In the genomic region with DNA sequence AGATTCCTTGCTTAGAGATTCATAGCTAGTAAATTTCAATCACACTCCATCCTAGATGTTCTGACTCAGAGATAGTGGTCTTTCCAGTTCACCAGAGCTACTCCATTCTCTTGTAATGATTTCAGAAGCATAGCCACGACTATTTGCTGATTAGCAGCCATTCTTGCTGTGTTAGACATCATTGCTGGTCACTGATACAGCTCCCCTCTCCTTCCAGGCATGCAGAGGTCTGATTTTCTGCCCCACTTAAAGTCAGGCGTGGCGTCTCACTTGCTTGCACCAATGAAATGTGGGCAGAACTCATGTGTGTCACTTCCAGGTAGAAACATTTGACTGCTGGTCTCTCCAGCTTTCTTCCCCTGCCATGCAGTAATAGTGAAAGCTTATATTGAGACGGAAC, we compare ENCODE assay signal across 1 cellular context.
TF ChIP-seq lines count a peak whose summit lies in the region.

No MANE protein-coding gene starts in this region.

TF ChIP-seq in HepG2, 621 proteins besides CTCF, POLR2A, EP300 and RAD21:
- TF ChIP-seq POLR2AphosphoS5 (IDR thresholded peaks at IDR 0.05; ENCODE audit: low read depth, low read length): no peak
- TF ChIP-seq, protein P1, sequence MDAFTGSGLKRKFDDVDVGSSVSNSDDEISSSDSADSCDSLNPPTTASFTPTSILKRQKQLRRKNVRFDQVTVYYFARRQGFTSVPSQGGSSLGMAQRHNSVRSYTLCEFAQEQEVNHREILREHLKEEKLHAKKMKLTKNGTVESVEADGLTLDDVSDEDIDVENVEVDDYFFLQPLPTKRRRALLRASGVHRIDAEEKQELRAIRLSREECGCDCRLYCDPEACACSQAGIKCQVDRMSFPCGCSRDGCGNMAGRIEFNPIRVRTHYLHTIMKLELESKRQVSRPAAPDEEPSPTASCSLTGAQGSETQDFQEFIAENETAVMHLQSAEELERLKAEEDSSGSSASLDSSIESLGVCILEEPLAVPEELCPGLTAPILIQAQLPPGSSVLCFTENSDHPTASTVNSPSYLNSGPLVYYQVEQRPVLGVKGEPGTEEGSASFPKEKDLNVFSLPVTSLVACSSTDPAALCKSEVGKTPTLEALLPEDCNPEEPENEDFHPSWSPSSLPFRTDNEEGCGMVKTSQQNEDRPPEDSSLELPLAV (CRISPR knock-in tag; conservative IDR thresholded peaks at IDR 0.05; ENCODE audit: low read depth): no peak
- TF ChIP-seq CCDC6 (CRISPR knock-in tag; IDR thresholded peaks at IDR 0.05): no peak
- TF ChIP-seq ZNF720 (CRISPR knock-in tag; IDR thresholded peaks at IDR 0.05): no peak
- TF ChIP-seq DNMT1 (CRISPR knock-in tag; IDR thresholded peaks at IDR 0.05): no peak
- TF ChIP-seq, protein P2, sequence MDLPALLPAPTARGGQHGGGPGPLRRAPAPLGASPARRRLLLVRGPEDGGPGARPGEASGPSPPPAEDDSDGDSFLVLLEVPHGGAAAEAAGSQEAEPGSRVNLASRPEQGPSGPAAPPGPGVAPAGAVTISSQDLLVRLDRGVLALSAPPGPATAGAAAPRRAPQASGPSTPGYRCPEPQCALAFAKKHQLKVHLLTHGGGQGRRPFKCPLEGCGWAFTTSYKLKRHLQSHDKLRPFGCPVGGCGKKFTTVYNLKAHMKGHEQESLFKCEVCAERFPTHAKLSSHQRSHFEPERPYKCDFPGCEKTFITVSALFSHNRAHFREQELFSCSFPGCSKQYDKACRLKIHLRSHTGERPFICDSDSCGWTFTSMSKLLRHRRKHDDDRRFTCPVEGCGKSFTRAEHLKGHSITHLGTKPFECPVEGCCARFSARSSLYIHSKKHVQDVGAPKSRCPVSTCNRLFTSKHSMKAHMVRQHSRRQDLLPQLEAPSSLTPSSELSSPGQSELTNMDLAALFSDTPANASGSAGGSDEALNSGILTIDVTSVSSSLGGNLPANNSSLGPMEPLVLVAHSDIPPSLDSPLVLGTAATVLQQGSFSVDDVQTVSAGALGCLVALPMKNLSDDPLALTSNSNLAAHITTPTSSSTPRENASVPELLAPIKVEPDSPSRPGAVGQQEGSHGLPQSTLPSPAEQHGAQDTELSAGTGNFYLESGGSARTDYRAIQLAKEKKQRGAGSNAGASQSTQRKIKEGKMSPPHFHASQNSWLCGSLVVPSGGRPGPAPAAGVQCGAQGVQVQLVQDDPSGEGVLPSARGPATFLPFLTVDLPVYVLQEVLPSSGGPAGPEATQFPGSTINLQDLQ (CRISPR knock-in tag; IDR thresholded peaks at IDR 0.05): no peak
- TF ChIP-seq CHD4 (IDR thresholded peaks at IDR 0.05; ENCODE audit: borderline replicate concordance, low read length): no peak
- no peak for TF ChIP-seq ZFYVE20 (CRISPR knock-in tag; IDR thresholded peaks at IDR 0.05; ENCODE audit: borderline replicate concordance, low read depth)
- no peak for TF ChIP-seq ZNF737 (CRISPR knock-in tag; IDR thresholded peaks at IDR 0.05; ENCODE audit: borderline replicate concordance)
- TF ChIP-seq ZNF180 (CRISPR knock-in tag; IDR thresholded peaks at IDR 0.05; ENCODE audit: borderline replicate concordance, low read depth): no peak
- TF ChIP-seq MTF1 (CRISPR knock-in tag; IDR thresholded peaks at IDR 0.05): no peak
- no peak for TF ChIP-seq THAP11 (CRISPR knock-in tag; IDR thresholded peaks at IDR 0.05)
- no peak for TF ChIP-seq ZNF614 (CRISPR knock-in tag; IDR thresholded peaks at IDR 0.05; ENCODE audit: borderline replicate concordance)
- no peak for TF ChIP-seq ZNF501 (CRISPR knock-in tag; IDR thresholded peaks at IDR 0.05)
- TF ChIP-seq ZNF510 (CRISPR knock-in tag; IDR thresholded peaks at IDR 0.05; ENCODE audit: low read depth): no peak
- TF ChIP-seq RFXAP (CRISPR knock-in tag; IDR thresholded peaks at IDR 0.05; ENCODE audit: borderline replicate concordance): no peak
